ENCODE assay signal across 11 cellular contexts in the genomic region with DNA sequence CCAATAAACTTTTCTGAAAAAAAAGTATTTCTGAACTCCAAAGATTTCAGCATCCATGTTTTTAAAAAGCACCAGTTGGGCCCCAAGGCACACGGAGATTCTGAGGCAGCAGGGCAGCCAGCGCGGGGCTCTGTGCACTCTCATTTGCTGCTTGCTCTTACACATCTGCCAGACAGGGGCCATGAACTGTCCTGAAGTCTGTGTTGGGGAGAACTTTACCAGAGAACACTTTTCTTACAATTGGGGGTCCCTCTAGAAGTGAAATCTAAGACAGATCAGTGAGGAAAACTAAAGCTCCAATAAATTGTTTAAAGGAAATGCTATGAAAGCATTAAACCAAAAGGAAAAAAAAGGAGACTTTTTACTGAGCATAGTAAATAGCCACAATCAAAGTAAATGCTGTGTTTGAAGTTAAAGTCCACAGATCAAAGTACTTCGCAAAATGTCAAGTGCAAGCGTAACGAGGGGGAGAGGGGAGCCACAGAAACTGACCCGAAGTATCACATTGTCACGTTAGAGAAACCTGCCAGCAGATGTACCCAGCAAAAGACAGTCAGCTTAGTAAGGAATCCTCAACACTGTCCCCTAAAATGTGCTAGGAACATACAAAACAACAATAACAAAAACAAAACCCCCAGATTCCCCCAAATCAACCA. TPM values are rescaled to one million over a fixed set of nuclear protein-coding genes. Genes with fewer than 3 reads are reported as not detected.
DNase-seq lines count a peak whose midpoint lies in the region; ATAC-seq and TF ChIP-seq lines count a peak whose summit lies in the region.
"Had no signal": no experiment of that assay in that cellular context is flagged by ENCODE, and none has a peak within 500 bp of the region (broad histone marks: within the 10 kb centered on the region; RNA-seq: fewer than 3 reads in every experiment).

No MANE protein-coding gene starts in this region.

- H3K27me3 ChIP-seq in iPS-15b (ENCODE audit: control insufficient read depth, insufficient read depth, low read length) (no peaks in the 10 kb centered on the region), prostate gland (replicated peaks; ENCODE audit: insufficient read depth) (no peaks in the 10 kb centered on the region)

- intact Hi-C loops in prostate gland (cut with DNase I) = loop anchor here (10.0 kb wide), 2 partner anchors 119 to 261 kb away; no protein-coding TSS in a partner anchor

- peaks cover 3% of the 10 kb centered on the region for H3K36me3 Mint-ChIP-seq in activated naive CD8-positive, alpha-beta T cell treated with anti-CD3 and anti-CD28 coated beads for 36 hours

- no peak for TF ChIP-seq CTCF in astrocyte of the cerebellum (IDR thresholded peaks at IDR 0.05; ENCODE audit: low read depth, low read length, missing control alignments)
- TF ChIP-seq CTCF in prostate gland (IDR thresholded peaks at IDR 0.05) = no peak

- no peak overlapping the region for H3K27ac Mint-ChIP-seq in activated naive CD8-positive, alpha-beta T cell treated with anti-CD3 and anti-CD28 coated beads for 36 hours

- H3K27me3 Mint-ChIP-seq in activated naive CD8-positive, alpha-beta T cell treated with anti-CD3 and anti-CD28 coated beads for 36 hours = peaks cover 33% of the 10 kb centered on the region
- H3K27me3 Mint-ChIP-seq: central memory CD8-positive, alpha-beta T cell had no signal

- H3K9me3 ChIP-seq in ES-I3 (ENCODE audit: control insufficient read depth, insufficient read depth, low read length) (no peaks in the 10 kb centered on the region), iPS-15b (ENCODE audit: control insufficient read depth, insufficient read depth, low read length) (no peaks in the 10 kb centered on the region), prostate gland (no peaks in the 10 kb centered on the region)

- H3K9ac ChIP-seq in ES-I3 (ENCODE audit: low read depth, low read length) = peak overlapping the region; percentile 50
- H3K9ac ChIP-seq in iPS-15b (ENCODE audit: low read depth, low read length) = no peak overlapping the region

- ATAC-seq in GM19035 (IDR thresholded peaks at IDR 0.05; ENCODE audit: unreplicated experiment) (no peak), HG03378 (IDR thresholded peaks at IDR 0.05; ENCODE audit: unreplicated experiment) (no peak)

- H3K36me3 ChIP-seq in ES-I3 (ENCODE audit: insufficient read depth, low read length) (peaks cover 5% of the 10 kb centered on the region; the same call in 1 of the 2 replicates), iPS-15b (ENCODE audit: control insufficient read depth, insufficient read depth, low read length) (no peaks in the 10 kb centered on the region), prostate gland (no peaks in the 10 kb centered on the region)

- peaks cover 10% of the 10 kb centered on the region for H3K9me3 Mint-ChIP-seq in activated naive CD8-positive, alpha-beta T cell treated with anti-CD3 and anti-CD28 coated beads for 36 hours

- TF ChIP-seq POLR2A in prostate gland (IDR thresholded peaks at IDR 0.05) = no peak

- H3K4me1 ChIP-seq in ES-I3 (ENCODE audit: insufficient read depth, low read length) (peaks cover 40% of the 10 kb centered on the region), iPS-15b (ENCODE audit: control insufficient read depth, insufficient read depth, low read length) (peaks cover 32% of the 10 kb centered on the region), prostate gland (replicated peaks) (no peaks in the 10 kb centered on the region)

- H3K4me3 Mint-ChIP-seq in activated naive CD8-positive, alpha-beta T cell treated with anti-CD3 and anti-CD28 coated beads for 36 hours = no peak overlapping the region
- H3K4me3 Mint-ChIP-seq: central memory CD8-positive, alpha-beta T cell had no signal

- DNase-seq in astrocyte of the cerebellum (ENCODE audit: low read depth) (no peak), prostate gland (ENCODE audit: low spot score) (no peak), midbrain (lab: John Stamatoyannopoulos, UW) (no peak)
- no peak for DNase-seq in activated naive CD8-positive, alpha-beta T cell treated with anti-CD3 and anti-CD28 coated beads for 36 hours
- DNase-seq: activated CD4-positive, alpha-beta T cell treated with anti-CD3 and anti-CD28 coated beads, Interleukin-2, amount 50 U/mL, for 4 hours had no signal

- H3K4me1 Mint-ChIP-seq in activated naive CD8-positive, alpha-beta T cell treated with anti-CD3 and anti-CD28 coated beads for 36 hours = no peaks in the 10 kb centered on the region
- H3K4me1 Mint-ChIP-seq: central memory CD8-positive, alpha-beta T cell had no signal

- peak overlapping the region; percentile 27 for H3K4me3 ChIP-seq in astrocyte of the cerebellum (ENCODE audit: low read depth, low read length)
- peak overlapping the region; percentile 18 for H3K4me3 ChIP-seq in iPS-15b (ENCODE audit: low read depth, low read length)
- H3K4me3 ChIP-seq in prostate gland = peak overlapping the region in 1 of 2 donors; percentile 12

- 41% methylated on average over 8 of the region's 8 CpGs for WGBS in prostate gland

- in situ Hi-C loops in astrocyte of the cerebellum (cut with HindIII; ENCODE audit: low sequenced_read_pairs) = no loop called here

- H3K27ac ChIP-seq in prostate gland = peak overlapping the region; percentile 41 to 56
- H3K27ac ChIP-seq: C4-2B had no signal

RNA-seq across cellular contexts. Expression of a gene that starts 37.8 kb away (rescaled TPM):
- total RNA-seq in prostate gland = 100 to 1,000 TPM; 175 to 242 TPM
- total RNA-seq in activated naive CD8-positive, alpha-beta T cell treated with anti-CD3 and anti-CD28 coated beads for 36 hours = not detected

Comparison
In these comparisons a context has a peak if more than half of its experiments do, and no peak if none do; other contexts are left out.
1. RNA of a gene that starts 37.8 kb away (total RNA-seq): 175 to 242 TPM in prostate gland; not detected in activated naive CD8-positive, alpha-beta T cell treated with anti-CD3 and anti-CD28 coated beads for 36 hours; every median in the first group is over 100 times any median in the second.